ENCODE assay signal across 9 cellular contexts in the genomic region with DNA sequence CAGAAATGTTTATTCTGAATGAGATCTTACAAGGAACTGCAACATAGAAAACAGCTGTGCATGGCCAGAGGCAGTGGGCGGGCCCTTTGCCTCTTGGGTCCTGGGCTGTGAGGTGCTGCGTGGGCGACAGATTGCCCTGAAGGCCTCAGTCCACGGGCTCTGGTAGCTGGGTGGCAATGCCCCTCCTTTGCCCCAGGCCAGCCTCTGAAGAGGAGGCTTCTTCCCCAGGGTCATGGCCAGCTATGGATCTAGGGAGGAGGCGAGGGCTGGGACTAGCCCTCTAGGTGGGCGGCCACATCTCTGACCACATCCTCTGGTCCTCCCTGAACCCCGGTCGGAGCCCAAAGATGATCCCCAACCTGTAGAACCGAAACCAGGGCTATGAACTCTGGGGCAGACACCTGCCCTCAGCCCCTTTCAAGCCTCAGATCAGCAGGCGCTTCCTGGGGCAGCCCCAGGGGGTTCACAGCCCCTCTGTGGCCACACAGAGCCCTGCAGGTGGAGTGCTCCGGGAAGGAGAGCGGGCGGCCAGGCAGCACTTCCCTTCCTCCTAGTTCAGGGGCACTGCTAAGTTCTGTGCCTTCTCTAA. TPM values are rescaled to one million over a fixed set of nuclear protein-coding genes. Genes with fewer than 3 reads are reported as not detected.
DNase-seq lines count a peak whose midpoint lies in the region; ATAC-seq, FAIRE-seq and TF ChIP-seq lines count a peak whose summit lies in the region.
"Had no signal": no experiment of that assay in that cellular context is flagged by ENCODE, and none has a peak within 500 bp of the region (broad histone marks: within the 10 kb centered on the region; RNA-seq: fewer than 3 reads in every experiment).

No MANE protein-coding gene starts in this region.

- DNase-seq in K562 (ENCODE audit: extremely low read depth in 1 of 4, low spot score in 3 of 4) (peak in 1 of 4 experiments; percentile 29), small intestine (no peak), kidney tubule cell (ENCODE audit: low spot score) (no peak), nucleus accumbens (lab: John Stamatoyannopoulos, UW) (no peak), globus pallidus (ENCODE audit: low spot score) (no peak)

- in situ Hi-C loops in K562 (cut with MboI), result no loop called here

- no peaks in the 10 kb centered on the region; the same call in 1 of the 2 replicates for H3K79me2 ChIP-seq in Loucy (ENCODE audit: insufficient read depth, low read length)
- H3K79me2 ChIP-seq in K562 (ENCODE audit: control insufficient read depth, insufficient read depth, low read length), result peaks cover 3% of the 10 kb centered on the region; the same call in 2 of the 3 replicates

- H3K27ac ChIP-seq in K562 (ENCODE audit: extremely low read depth, low read depth, low read length), result 0 out of 3 replicates have a peak overlapping the region, but pooled peaks have one; percentile 24
- H3K27ac ChIP-seq in small intestine (ENCODE audit: low read depth in 1 of 2, low read length in 1 of 2), result peak overlapping the region; percentile 56 to 76
- H3K27ac ChIP-seq: pancreas had no signal

- H3K9me3 ChIP-seq in Loucy (ENCODE audit: insufficient read depth, low read depth, low read length), result no peaks in the 10 kb centered on the region
- no peaks in the 10 kb centered on the region for H3K9me3 ChIP-seq in K562 (replicated peaks; ENCODE audit: control insufficient read depth, insufficient read depth, low read depth, low read length)
- H3K9me3 ChIP-seq in small intestine (ENCODE audit: control insufficient read depth, low read depth), result no peaks in the 10 kb centered on the region
- H3K9me3 ChIP-seq: pancreas had no signal

- H3K4me1 ChIP-seq in Loucy (ENCODE audit: insufficient read depth, low read length, poor library complexity, severe bottlenecking) (peaks cover 23% of the 10 kb centered on the region), K562 (replicated peaks in 1 of 2; ENCODE audit: control insufficient read depth in 2 of 2, insufficient read depth in 2 of 2, low read length in 2 of 2) (peaks cover 48 to 90% of the 10 kb centered on the region in 2 experiments), small intestine (ENCODE audit: control insufficient read depth in 2 of 2, insufficient read depth in 1 of 2, low read depth in 1 of 2, low read length in 1 of 2) (peaks cover 12 to 25% of the 10 kb centered on the region in 2 donors)

- intact Hi-C loops in K562 (cut with micrococcal nuclease), result no loop called here

- peak; percentile 26; the same call in 1 of the 2 replicates for TF ChIP-seq CTCF in Loucy (conservative IDR thresholded peaks at IDR 0.05; ENCODE audit: low read length)
- no peak for TF ChIP-seq CTCF in K562 (IDR thresholded peaks at IDR 0.05 in 2 of 3, conservative IDR thresholded peaks at IDR 0.05 in 1 of 3; ENCODE audit: insufficient read depth in 2 of 3, low read depth in 1 of 3, low read length in 3 of 3)

- no peak for TF ChIP-seq RAD21 in K562 (CRISPR knock-in tag; conservative IDR thresholded peaks at IDR 0.05 in 1 of 2, IDR thresholded peaks at IDR 0.05 in 1 of 2)

- CTCF ChIA-PET in K562 (lab: Yijun Ruan, JAX; ENCODE audit: low intra/inter-chr PET ratio), result no interaction called here

- TF ChIP-seq EP300 in K562 (IDR thresholded peaks at IDR 0.05; ENCODE audit: low read length), result no peak

- POLR2A ChIA-PET in K562 (lab: Yijun Ruan, JAX), result interaction anchor here (0.6 to 3.0 kb wide), 6 partner anchors 16 to 284 kb away, joined by 3 to 12 read pairs (median 4); no protein-coding TSS in a partner anchor

- H3K9ac ChIP-seq in Loucy (ENCODE audit: low read depth, low read length, poor library complexity, severe bottlenecking) (peak overlapping the region; percentile 30), K562 (ENCODE audit: insufficient read depth in 1 of 2, low read depth in 2 of 2, low read length in 2 of 2) (peak overlapping the region in 1 of 2 experiments; percentile 80; a peak in 2 of 4 replicates)

- H3K9me2 ChIP-seq in Loucy (replicated peaks; ENCODE audit: low read depth, low read length), result no peaks in the 10 kb centered on the region

- H3K4me3 ChIP-seq in Loucy (ENCODE audit: low read length, poor library complexity, severe bottlenecking), result no peak overlapping the region
- no peak overlapping the region for H3K4me3 ChIP-seq in K562
- H3K4me3 ChIP-seq in small intestine (ENCODE audit: low read depth in 1 of 2, low read length in 2 of 2), result no peak overlapping the region
- H3K4me3 ChIP-seq: pancreas had no signal

- FAIRE-seq in K562 (lab: Jason Lieb, UNC) (peak; percentile 29), small intestine (lab: Jason Lieb, UNC) (no peak)
- FAIRE-seq: pancreas had no signal

- 60% methylated on average over 10 of the region's 13 CpGs for WGBS in K562 (ENCODE audit: insufficient coverage, low coverage, missing lambda C conversion rate)
- 46 to 61% (median 56%) methylated on average over 12 to 13 of the region's 13 CpGs for WGBS in small intestine, 3 donors

- H4K20me1 ChIP-seq in Loucy (ENCODE audit: insufficient read depth, low read length, poor library complexity, severe bottlenecking) (no peaks in the 10 kb centered on the region), K562 (replicated peaks; ENCODE audit: control insufficient read depth, insufficient read depth, low read length) (no peaks in the 10 kb centered on the region)

- peak; percentile 73 for ATAC-seq in GM18511 (IDR thresholded peaks at IDR 0.05; ENCODE audit: unreplicated experiment)
- peak; percentile 65 for ATAC-seq in GM21723 (IDR thresholded peaks at IDR 0.05; ENCODE audit: unreplicated experiment)
- no peak for ATAC-seq in K562
- ATAC-seq: pancreas had no signal

- H2AFZ ChIP-seq in Loucy (ENCODE audit: low read length), result no peak overlapping the region
- H2AFZ ChIP-seq in K562 (ENCODE audit: low read depth, low read length), result no peak overlapping the region

- no peaks in the 10 kb centered on the region for H3F3A ChIP-seq in Loucy (ENCODE audit: low read depth)

- H3K27me3 ChIP-seq in Loucy (ENCODE audit: insufficient read depth, low read length, poor library complexity, severe bottlenecking), result no peaks in the 10 kb centered on the region
- H3K27me3 ChIP-seq in K562 (ENCODE audit: control insufficient read depth in 2 of 2, insufficient read depth in 2 of 2, low read length in 2 of 2), result no peaks in the 10 kb centered on the region
- no peaks in the 10 kb centered on the region for H3K27me3 ChIP-seq in small intestine (ENCODE audit: control insufficient read depth in 2 of 2, insufficient read depth in 2 of 2, low read length in 2 of 2)
- H3K27me3 ChIP-seq: pancreas had no signal

- H3K4me2 ChIP-seq in Loucy (ENCODE audit: low read depth, low read length, poor library complexity, severe bottlenecking) (no peak overlapping the region), K562 (ENCODE audit: insufficient read depth, low read length) (no peak overlapping the region)

- BruUV-seq in K562 (replicated peaks; lab: Mats Ljungman, UMichigan), result no TSS peak

- TF ChIP-seq POLR2A in K562 (conservative IDR thresholded peaks at IDR 0.05), result no peak

- H3K9me1 ChIP-seq in K562 (ENCODE audit: control insufficient read depth, insufficient read depth, low read length), result no peaks in the 10 kb centered on the region

- peaks cover 30% of the 10 kb centered on the region; the same call in 1 of the 2 replicates for H3K36me3 ChIP-seq in Loucy (ENCODE audit: insufficient read depth, low read length)
- peaks cover 29% of the 10 kb centered on the region; the same call in 2 of the 3 replicates for H3K36me3 ChIP-seq in K562 (ENCODE audit: control insufficient read depth, insufficient read depth, low read length)
- peaks cover 0 to 9% of the 10 kb centered on the region in 2 donors for H3K36me3 ChIP-seq in small intestine (ENCODE audit: control insufficient read depth in 2 of 2, insufficient read depth in 2 of 2, low read length in 2 of 2)

RNA-seq across cellular contexts. Expression of gene CDC42BPG, which starts 6.6 kb away (rescaled TPM):
- 19.1 and 64.6 TPM in 2 replicates for total RNA-seq in K562 (2011; cell fraction: chromatin; rRNA removed; ENCODE audit: low replicate concordance)
- 33.3 and 37.9 TPM in 2 replicates for total RNA-seq in K562 (2011; cell fraction: nucleolus; rRNA removed)
- 16.2 and 19.7 TPM in 2 replicates for total RNA-seq in K562 (2011; cell fraction: nucleoplasm; rRNA removed)
- total RNA-seq in K562 (2014; rRNA removed) (4.0 and 7.1 TPM in 2 replicates), K562 (2014; rRNA removed; fragmentation: Illumina TruSeq; extraction: Trizol) (0.99 and 1.1 TPM in 2 replicates), K562 (2015; rRNA removed; fragmentation: Illumina TruSeq; extraction: Trizol) (2.1 and 2.5 TPM in 2 replicates), K562 (2021) (7.4 and 8.8 TPM in 2 replicates)
- polyA plus RNA-seq in K562 (2011; rRNA removed) (2.2 and 3.6 TPM in 2 replicates), K562 (2014; fragmentation: Illumina TruSeq; extraction: Trizol) (1.8 and 4.6 TPM in 2 replicates), K562 (2014; fragmentation: Nextera tagmentation; extraction: Ambion mirVana) (under 1 TPM; 0.04 to 0.08 TPM), K562 (2014; rRNA removed) (7.9 and 11.8 TPM in 2 replicates), small intestine (10 to 100 TPM; 12.1 to 36.5 (median 27.0) TPM)
- 2.0 and 4.5 TPM in 2 replicates for polyA plus RNA-seq in K562 (2011; cell fraction: cytosol; rRNA removed)
- 15.1 and 28.5 TPM in 2 replicates for polyA plus RNA-seq in K562 (2011; cell fraction: nucleus; rRNA removed)
- 4.7 and 6.3 TPM in 2 replicates for polyA plus RNA-seq in K562 (2012)
- 2.1 and 3.0 TPM in 2 replicates for polyA minus RNA-seq in K562 (2011; rRNA and poly(A)+ RNA removed)
- polyA minus RNA-seq in K562 (2011; cell fraction: cytosol; rRNA and poly(A)+ RNA removed), result 3.2 and 3.5 TPM in 2 replicates
- 12.1 and 12.2 TPM in 2 replicates for polyA minus RNA-seq in K562 (2011; cell fraction: nucleus; rRNA and poly(A)+ RNA removed)

RNA-seq across cellular contexts. Expression of gene EHD1, which starts 27.3 kb away (rescaled TPM):
- 20.8 and 92.1 TPM in 2 replicates for total RNA-seq in K562 (2011; cell fraction: chromatin; rRNA removed; ENCODE audit: low replicate concordance)
- total RNA-seq in K562 (2011; cell fraction: nucleolus; rRNA removed), result 57.7 and 64.3 TPM in 2 replicates
- 24.2 and 37.8 TPM in 2 replicates for total RNA-seq in K562 (2011; cell fraction: nucleoplasm; rRNA removed)
- total RNA-seq in K562 (2014; rRNA removed), result 39.1 and 40.0 TPM in 2 replicates
- total RNA-seq in K562 (2014; rRNA removed; fragmentation: Illumina TruSeq; extraction: Trizol), result 7.2 and 11.5 TPM in 2 replicates
- 12.7 and 12.9 TPM in 2 replicates for total RNA-seq in K562 (2015; rRNA removed; fragmentation: Illumina TruSeq; extraction: Trizol)
- total RNA-seq in K562 (2021), result 65.0 and 69.6 TPM in 2 replicates
- polyA plus RNA-seq in K562 (2011; rRNA removed), result 16.4 and 34.2 TPM in 2 replicates
- polyA plus RNA-seq in K562 (2011; cell fraction: cytosol; rRNA removed), result 30.6 and 56.6 TPM in 2 replicates
- polyA plus RNA-seq in K562 (2011; cell fraction: nucleus; rRNA removed), result 30.2 and 48.9 TPM in 2 replicates
- polyA plus RNA-seq in K562 (2012), result 38.5 and 52.8 TPM in 2 replicates
- 41.0 and 45.1 TPM in 2 replicates for polyA plus RNA-seq in K562 (2014; fragmentation: Illumina TruSeq; extraction: Trizol)
- under 1 TPM; 0.46 to 0.59 TPM for polyA plus RNA-seq in K562 (2014; fragmentation: Nextera tagmentation; extraction: Ambion mirVana)
- 26.8 and 27.3 TPM in 2 replicates for polyA plus RNA-seq in K562 (2014; rRNA removed)
- polyA minus RNA-seq in K562 (2011; rRNA and poly(A)+ RNA removed), result 26.8 and 39.2 TPM in 2 replicates
- 50.9 and 64.3 TPM in 2 replicates for polyA minus RNA-seq in K562 (2011; cell fraction: cytosol; rRNA and poly(A)+ RNA removed)
- 17.4 and 22.8 TPM in 2 replicates for polyA minus RNA-seq in K562 (2011; cell fraction: nucleus; rRNA and poly(A)+ RNA removed)
- polyA plus RNA-seq in small intestine, result 10 to 100 TPM; 31.3 to 35.9 (median 33.1) TPM

RNA-seq across cellular contexts. Expression of gene MEN1, which starts 40.7 kb away (rescaled TPM):
- total RNA-seq in K562 (2011; cell fraction: chromatin; rRNA removed; ENCODE audit: low replicate concordance), result 33.3 and 80.8 TPM in 2 replicates
- 78.7 and 86.4 TPM in 2 replicates for total RNA-seq in K562 (2011; cell fraction: nucleolus; rRNA removed)
- 51.5 and 54.8 TPM in 2 replicates for total RNA-seq in K562 (2011; cell fraction: nucleoplasm; rRNA removed)
- 24.3 and 29.4 TPM in 2 replicates for total RNA-seq in K562 (2014; rRNA removed)
- 6.3 and 7.3 TPM in 2 replicates for total RNA-seq in K562 (2014; rRNA removed; fragmentation: Illumina TruSeq; extraction: Trizol)
- total RNA-seq in K562 (2015; rRNA removed; fragmentation: Illumina TruSeq; extraction: Trizol), result 12.3 and 15.0 TPM in 2 replicates
- total RNA-seq in K562 (2021), result 55.7 and 57.2 TPM in 2 replicates
- polyA plus RNA-seq in K562 (2011; rRNA removed), result 19.3 and 34.7 TPM in 2 replicates
- 22.5 and 54.7 TPM in 2 replicates for polyA plus RNA-seq in K562 (2011; cell fraction: cytosol; rRNA removed)
- 88.7 and 149 TPM in 2 replicates for polyA plus RNA-seq in K562 (2011; cell fraction: nucleus; rRNA removed)
- 41.1 and 44.4 TPM in 2 replicates for polyA plus RNA-seq in K562 (2012)
- 42.7 and 48.3 TPM in 2 replicates for polyA plus RNA-seq in K562 (2014; fragmentation: Illumina TruSeq; extraction: Trizol)
- polyA plus RNA-seq in K562 (2014; fragmentation: Nextera tagmentation; extraction: Ambion mirVana), result 1 to 10 TPM; 3.4 to 3.9 TPM
- 40.5 and 42.5 TPM in 2 replicates for polyA plus RNA-seq in K562 (2014; rRNA removed)
- 6.3 and 9.1 TPM in 2 replicates for polyA minus RNA-seq in K562 (2011; rRNA and poly(A)+ RNA removed)
- 24.1 and 29.2 TPM in 2 replicates for polyA minus RNA-seq in K562 (2011; cell fraction: cytosol; rRNA and poly(A)+ RNA removed)
- 19.9 and 21.0 TPM in 2 replicates for polyA minus RNA-seq in K562 (2011; cell fraction: nucleus; rRNA and poly(A)+ RNA removed)
- polyA plus RNA-seq in small intestine, result 10 to 100 TPM; 17.6 to 27.1 (median 23.4) TPM

RNA-seq across cellular contexts. Expression of gene MAP4K2, which starts 48.1 kb away (rescaled TPM):
- total RNA-seq in K562 (2011; cell fraction: chromatin; rRNA removed; ENCODE audit: low replicate concordance), result 11.3 and 40.1 TPM in 2 replicates
- 20.5 and 22.5 TPM in 2 replicates for total RNA-seq in K562 (2011; cell fraction: nucleolus; rRNA removed)
- total RNA-seq in K562 (2011; cell fraction: nucleoplasm; rRNA removed), result 7.3 and 11.7 TPM in 2 replicates
- 9.6 and 13.7 TPM in 2 replicates for total RNA-seq in K562 (2014; rRNA removed)
- total RNA-seq in K562 (2014; rRNA removed; fragmentation: Illumina TruSeq; extraction: Trizol), result 3.4 and 4.9 TPM in 2 replicates
- total RNA-seq in K562 (2015; rRNA removed; fragmentation: Illumina TruSeq; extraction: Trizol), result 7.0 and 8.5 TPM in 2 replicates
- total RNA-seq in K562 (2021), result 13.9 and 14.5 TPM in 2 replicates
- 7.3 and 11.2 TPM in 2 replicates for polyA plus RNA-seq in K562 (2011; rRNA removed)
- polyA plus RNA-seq in K562 (2011; cell fraction: cytosol; rRNA removed), result 11.2 and 14.4 TPM in 2 replicates
- 40.2 and 43.0 TPM in 2 replicates for polyA plus RNA-seq in K562 (2011; cell fraction: nucleus; rRNA removed)
- polyA plus RNA-seq in K562 (2012), result 9.6 and 14.0 TPM in 2 replicates
- 8.5 and 12.2 TPM in 2 replicates for polyA plus RNA-seq in K562 (2014; fragmentation: Illumina TruSeq; extraction: Trizol)
- under 1 TPM; 0.13 to 0.39 TPM for polyA plus RNA-seq in K562 (2014; fragmentation: Nextera tagmentation; extraction: Ambion mirVana)
- 10.5 and 11.6 TPM in 2 replicates for polyA plus RNA-seq in K562 (2014; rRNA removed)
- 5.1 and 6.7 TPM in 2 replicates for polyA minus RNA-seq in K562 (2011; rRNA and poly(A)+ RNA removed)
- polyA minus RNA-seq in K562 (2011; cell fraction: cytosol; rRNA and poly(A)+ RNA removed), result 8.8 and 11.1 TPM in 2 replicates
- 5.8 and 12.4 TPM in 2 replicates for polyA minus RNA-seq in K562 (2011; cell fraction: nucleus; rRNA and poly(A)+ RNA removed)
- polyA plus RNA-seq in small intestine, result 10 to 100 TPM in 1 of 3 donors, 1 to 10 TPM in 2; 9.2 to 13.6 (median 9.7) TPM
